In genomic region chr5:166369817-166370216, GRCh38 we compare ENCODE assay signal across 14 cellular contexts.
"Had no signal": no experiment of that assay in that cellular context is flagged by ENCODE, and none has a peak within 500 bp of the region (broad histone marks: within the 10 kb centered on the region; RNA-seq: fewer than 3 reads in every experiment).

No MANE protein-coding gene starts in this region.

- H3K4me1 ChIP-seq: adrenal gland, esophagus squamous epithelium, sigmoid colon, stomach had no signal

- DNase-seq: activated CD4-positive, alpha-beta memory T cell treated with anti-CD3 and anti-CD28 coated beads for 36 hours; activated CD4-positive, alpha-beta T cell treated with anti-CD3 and anti-CD28 coated beads for 36 hours; activated gamma-delta T cell treated with Interleukin-2 at 50 U/mL for 16 hours; activated T-cell treated with anti-CD3 and anti-CD28 coated beads for 4 hours; adrenal gland; cerebellar nuclear complex; cortex of kidney; effector CD8-positive, alpha-beta T cell; esophagus squamous epithelium; naive thymus-derived CD8-positive, alpha-beta T cell; nucleus accumbens; sigmoid colon; stimulated activated CD4-positive, alpha-beta T cell treated with anti-CD3 and anti-CD28 coated beads, Interleukin-4, amount 100 ng/mL, for 24 hours; stomach had no signal

- H3K27ac ChIP-seq: adrenal gland, esophagus squamous epithelium, sigmoid colon, stomach had no signal

- H3K36me3 ChIP-seq: adrenal gland, esophagus squamous epithelium, sigmoid colon, stomach had no signal

- H3K4me3 ChIP-seq: adrenal gland, esophagus squamous epithelium, sigmoid colon, stomach had no signal

- H3K9me3 ChIP-seq: adrenal gland, esophagus squamous epithelium, sigmoid colon had no signal

- H3K27me3 ChIP-seq: adrenal gland, esophagus squamous epithelium, sigmoid colon, stomach had no signal
